8 cellular contexts compared by ENCODE assay signal in genomic region chr3:113695818-113696645, GRCh38. TPM values are rescaled to one million over a fixed set of nuclear protein-coding genes. Genes with fewer than 3 reads are reported as not detected.
DNase-seq lines count a peak whose midpoint lies in the region; ATAC-seq and TF ChIP-seq lines count a peak whose summit lies in the region.

Gene USF3, minus strand, starts transcription at chr3:113696642. Its CDS starts 21,764 bp downstream, at chr3:113674878.

- peaks cover 14% of the 10 kb centered on the region for H3K4me1 ChIP-seq in thymus (ENCODE audit: control insufficient read depth, insufficient read depth, low read length)

- H3K27ac Mint-ChIP-seq in osteocyte (ENCODE audit: unreplicated experiment): peak within 1 kb of the TSS; percentile 94

- H3K27ac ChIP-seq in thymus (ENCODE audit: low read depth): peak within 1 kb of the TSS; percentile 99

- H3K4me1 Mint-ChIP-seq in osteocyte (ENCODE audit: unreplicated experiment): peaks cover 23% of the 10 kb centered on the region

- no peaks in the 10 kb centered on the region for H3K36me3 Mint-ChIP-seq in osteocyte (ENCODE audit: unreplicated experiment)

- H3K27me3 ChIP-seq in thymus (ENCODE audit: control insufficient read depth, insufficient read depth): no peaks in the 10 kb centered on the region

- TF ChIP-seq CTCF in osteocyte (IDR thresholded peaks at IDR 0.05): no peak

- no peaks in the 10 kb centered on the region for H3K9me3 Mint-ChIP-seq in osteocyte (ENCODE audit: unreplicated experiment)

- H3K9me3 ChIP-seq in thymus (ENCODE audit: control insufficient read depth): no peaks in the 10 kb centered on the region

- H3K4me3 ChIP-seq in thymus (ENCODE audit: low read length): peak within 1 kb of the TSS; percentile 97

- in situ Hi-C loops in SK-MEL-5 (cut with HindIII; ENCODE audit: low pct_unique_long_range_greater_than_20kb, low sequenced_read_pairs): no loop called here

- H3K36me3 ChIP-seq in thymus (ENCODE audit: control insufficient read depth, insufficient read depth): no peaks in the 10 kb centered on the region

- ATAC-seq in GM21526 (IDR thresholded peaks at IDR 0.05; ENCODE audit: low FRiP score, unreplicated experiment): peak; percentile 55

- DNase-seq in Daoy (ENCODE audit: low read depth) (peak; percentile 85), HuH-7.5 (ENCODE audit: low spot score) (peak; percentile 79), SK-MEL-5 (ENCODE audit: low read depth, low spot score) (peak; percentile 60), glomerular visceral epithelial cell (ENCODE audit: extremely low spot score) (peak; percentile 71), osteocyte (ENCODE audit: extremely low spot score, unreplicated experiment) (peak; percentile 85)
- DNase-seq in activated naive CD4-positive, alpha-beta T cell (lab: John Stamatoyannopoulos, UW): peak; percentile 48 to 83 (median 64)

- no peaks in the 10 kb centered on the region for H3K27me3 Mint-ChIP-seq in osteocyte (ENCODE audit: unreplicated experiment)

- H3K4me3 Mint-ChIP-seq in osteocyte (ENCODE audit: unreplicated experiment): peak within 1 kb of the TSS; percentile 97

- WGBS in thymus: under 1% methylated on average over 75 of the region's 75 CpGs

RNA-seq across cellular contexts. Expression of gene USF3, which starts in this region (rescaled TPM):
- total RNA-seq in Daoy (2014; rRNA removed; shearing (Covaris generic)): 6.3 and 7.7 TPM in 2 replicates
- total RNA-seq in SK-MEL-5 (2014; rRNA removed; shearing (Covaris generic)): 9.0 and 10.4 TPM in 2 replicates
- 8.0 and 10.8 TPM in 2 replicates for polyA plus RNA-seq in SK-MEL-5 (2015; cell fraction: cytosol; rRNA removed)
- 5.2 and 5.8 TPM in 2 replicates for polyA plus RNA-seq in SK-MEL-5 (2015; cell fraction: nucleus; rRNA removed)
- 12.0 and 12.6 TPM in 2 replicates for total RNA-seq in osteocyte
- 8.6 TPM for polyA plus RNA-seq in thymus

Comparison
In these comparisons a context has a peak if more than half of its experiments do, and no peak if none do; other contexts are left out.
1. Peak in every context shown above with its lines: DNase-seq, ATAC-seq, H3K4me3 ChIP-seq and H3K27ac ChIP-seq.